Comparison of ENCODE assay signal across 18 cellular contexts in the genomic region with DNA sequence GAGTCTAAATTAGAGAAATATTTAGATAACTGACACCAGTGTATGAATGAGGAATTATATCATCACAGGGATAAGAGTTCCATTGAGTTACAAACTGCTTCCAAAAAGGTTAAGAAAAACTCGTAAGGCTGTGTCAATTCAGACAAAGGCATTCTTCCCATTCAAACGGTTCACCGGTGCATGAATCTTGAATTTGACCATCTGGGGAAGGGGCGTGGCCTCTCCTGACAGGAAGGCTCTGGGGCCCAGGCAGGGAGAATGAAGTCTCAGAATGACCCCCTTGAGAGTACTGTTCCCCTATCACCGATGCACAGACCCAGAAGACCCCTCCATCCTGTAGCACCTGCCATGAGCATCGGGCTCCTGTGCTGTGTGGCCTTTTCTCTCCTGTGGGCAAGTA.
DNase-seq lines count a peak whose midpoint lies in the region; ATAC-seq and TF ChIP-seq lines count a peak whose summit lies in the region.
"Had no signal": no experiment of that assay in that cellular context is flagged by ENCODE, and none has a peak within 500 bp of the region (broad histone marks: within the 10 kb centered on the region; RNA-seq: fewer than 3 reads in every experiment).

No MANE protein-coding gene starts in this region.

- H3K27ac ChIP-seq in OCI-LY7 (ENCODE audit: low read depth, low read length, poor library complexity, severe bottlenecking) (no peak overlapping the region), ectodermal cell (ENCODE audit: insufficient read depth, low read depth, low read length, poor library complexity, severe bottlenecking) (peak overlapping the region; percentile 52), upper lobe of left lung (no peak overlapping the region)
- H3K27ac ChIP-seq: brain microvascular endothelial cell, epithelial cell of prostate, GM23248, left lung, sigmoid colon, SK-N-MC had no signal

- peaks cover 21% of the 10 kb centered on the region for H3K4me1 Mint-ChIP-seq in activated naive CD4-positive, alpha-beta T cell treated with anti-CD3 and anti-CD28 coated beads, Interleukin-2, amount 10 ng/mL, durations not matched to agents 7 days and 5 days
- peaks cover 6% of the 10 kb centered on the region for H3K4me1 Mint-ChIP-seq in stimulated activated effector memory CD8-positive, alpha-beta T cell treated with anti-CD3 and anti-CD28 coated beads, Interleukin-12 subunit alpha, Interleukin-12 subunit beta, amount 100 ng/mL, for 72 hours

- H3K4me3 ChIP-seq in OCI-LY7 (ENCODE audit: low read depth, low read length, poor library complexity, severe bottlenecking), result no peak overlapping the region
- H3K4me3 ChIP-seq in ectodermal cell (ENCODE audit: insufficient read depth, low read depth, low read length), result no peak overlapping the region
- H3K4me3 ChIP-seq in MG63, result no peak overlapping the region
- no peak overlapping the region for H3K4me3 ChIP-seq in upper lobe of left lung
- H3K4me3 ChIP-seq: GM23248, left lung, mucosa of descending colon, sigmoid colon, SK-N-MC had no signal

- BruUV-seq in OCI-LY7 (replicated peaks; lab: Mats Ljungman, UMichigan), result no TSS peak

- TF ChIP-seq POLR2A in upper lobe of left lung (IDR thresholded peaks at IDR 0.05), result no peak

- H3K36me3 ChIP-seq in OCI-LY7 (ENCODE audit: insufficient read depth, low read length), result no peaks in the 10 kb centered on the region
- H3K36me3 ChIP-seq in ectodermal cell (ENCODE audit: control insufficient read depth, insufficient read depth, low read length), result no peaks in the 10 kb centered on the region
- H3K36me3 ChIP-seq in MG63, result no peaks in the 10 kb centered on the region
- H3K36me3 ChIP-seq in upper lobe of left lung, result no peaks in the 10 kb centered on the region
- H3K36me3 ChIP-seq: brain microvascular endothelial cell, left lung, sigmoid colon had no signal

- no peaks in the 10 kb centered on the region for H3K9me2 ChIP-seq in OCI-LY7 (ENCODE audit: insufficient read depth, low read length)

- no peaks in the 10 kb centered on the region for H3K79me2 ChIP-seq in OCI-LY7 (ENCODE audit: insufficient read depth, low read depth, low read length)

- H3K27me3 ChIP-seq in ectodermal cell (ENCODE audit: control insufficient read depth, insufficient read depth, low read length, poor library complexity, severe bottlenecking) (no peaks in the 10 kb centered on the region), MG63 (no peaks in the 10 kb centered on the region; the same call in 1 of the 2 replicates), upper lobe of left lung (no peaks in the 10 kb centered on the region)
- H3K27me3 ChIP-seq: brain microvascular endothelial cell had no signal

- H3K4me1 ChIP-seq in OCI-LY7 (ENCODE audit: insufficient read depth, low read length, poor library complexity, severe bottlenecking), result peaks cover 30% of the 10 kb centered on the region
- H3K4me1 ChIP-seq in ectodermal cell (ENCODE audit: control insufficient read depth, insufficient read depth, low read length), result no peaks in the 10 kb centered on the region
- no peaks in the 10 kb centered on the region for H3K4me1 ChIP-seq in upper lobe of left lung
- H3K4me1 ChIP-seq: left lung, sigmoid colon had no signal

- POLR2A ChIA-PET in OCI-LY7 (lab: Charles Lee), result no interaction called here

- peaks cover 27% of the 10 kb centered on the region for H3K27me3 Mint-ChIP-seq in activated naive CD4-positive, alpha-beta T cell treated with anti-CD3 and anti-CD28 coated beads, Interleukin-2, amount 10 ng/mL, durations not matched to agents 7 days and 5 days
- H3K27me3 Mint-ChIP-seq: activated naive CD8-positive, alpha-beta T cell treated with anti-CD3 and anti-CD28 coated beads for 36 hours had no signal

- TF ChIP-seq EP300 in upper lobe of left lung (IDR thresholded peaks at IDR 0.05), result no peak

- DNase-seq in activated naive CD4-positive, alpha-beta T cell treated with anti-CD3 and anti-CD28 coated beads, Interleukin-2, amount 10 ng/mL, durations not matched to agents 7 days and 5 days, result no peak
- no peak for DNase-seq in activated naive CD4-positive, alpha-beta T cell treated with anti-CD3 and anti-CD28 coated beads, Interleukin-2, amount 50 U/mL, for 16 hours
- peak; percentile 34 for DNase-seq in OCI-LY7 (ENCODE audit: low spot score)
- DNase-seq in stimulated activated effector memory CD8-positive, alpha-beta T cell treated with anti-CD3 and anti-CD28 coated beads, Interleukin-12 subunit alpha, Interleukin-12 subunit beta, amount 100 ng/mL, for 72 hours (ENCODE audit: low spot score in 2 of 2), result no peak
- no peak for DNase-seq in MG63
- DNase-seq in upper lobe of left lung, result no peak
- no peak for DNase-seq in NCI-H748 treated with DMSO at 0.1 percent for 48 hours (lab: John Stamatoyannopoulos, UW)
- DNase-seq: activated naive CD8-positive, alpha-beta T cell treated with anti-CD3 and anti-CD28 coated beads for 36 hours; brain microvascular endothelial cell; GM23248; left lung; MM.1S; mucosa of descending colon; NCI-H526 treated with DMSO at 0.1 percent for 48 hours; sigmoid colon had no signal

- H3K4me3 Mint-ChIP-seq in activated naive CD4-positive, alpha-beta T cell treated with anti-CD3 and anti-CD28 coated beads, Interleukin-2, amount 10 ng/mL, durations not matched to agents 7 days and 5 days, result no peak overlapping the region
- H3K4me3 Mint-ChIP-seq in stimulated activated effector memory CD8-positive, alpha-beta T cell treated with anti-CD3 and anti-CD28 coated beads, Interleukin-12 subunit alpha, Interleukin-12 subunit beta, amount 100 ng/mL, for 72 hours, result peak overlapping the region; percentile 52
- H3K4me3 Mint-ChIP-seq: activated naive CD8-positive, alpha-beta T cell treated with anti-CD3 and anti-CD28 coated beads for 36 hours had no signal

- intact Hi-C loops in OCI-LY7 (cut with micrococcal nuclease; ENCODE audit: unreplicated experiment), result no loop called here

- no peak for TF ChIP-seq CTCF in OCI-LY7 (conservative IDR thresholded peaks at IDR 0.05; ENCODE audit: low read length)
- no peak for TF ChIP-seq CTCF in upper lobe of left lung (IDR thresholded peaks at IDR 0.05)

- no peaks in the 10 kb centered on the region for H3K9me3 Mint-ChIP-seq in activated naive CD4-positive, alpha-beta T cell treated with anti-CD3 and anti-CD28 coated beads, Interleukin-2, amount 10 ng/mL, durations not matched to agents 7 days and 5 days
- no peaks in the 10 kb centered on the region for H3K9me3 Mint-ChIP-seq in stimulated activated effector memory CD8-positive, alpha-beta T cell treated with anti-CD3 and anti-CD28 coated beads, Interleukin-12 subunit alpha, Interleukin-12 subunit beta, amount 100 ng/mL, for 72 hours
- H3K9me3 Mint-ChIP-seq: activated naive CD8-positive, alpha-beta T cell treated with anti-CD3 and anti-CD28 coated beads for 36 hours had no signal

- no peaks in the 10 kb centered on the region for H4K20me1 ChIP-seq in OCI-LY7 (ENCODE audit: insufficient read depth, low read length)

- 58 to 63% methylated on average over 6 of the region's 6 CpGs for WGBS in ectodermal cell, 2 experiments
- WGBS in upper lobe of left lung, 2 donors, result 39 to 43% methylated on average over 6 of the region's 6 CpGs

- H3K36me3 Mint-ChIP-seq in activated naive CD4-positive, alpha-beta T cell treated with anti-CD3 and anti-CD28 coated beads, Interleukin-2, amount 10 ng/mL, durations not matched to agents 7 days and 5 days, result no peaks in the 10 kb centered on the region
- no peaks in the 10 kb centered on the region for H3K36me3 Mint-ChIP-seq in stimulated activated effector memory CD8-positive, alpha-beta T cell treated with anti-CD3 and anti-CD28 coated beads, Interleukin-12 subunit alpha, Interleukin-12 subunit beta, amount 100 ng/mL, for 72 hours
- H3K36me3 Mint-ChIP-seq: activated naive CD8-positive, alpha-beta T cell treated with anti-CD3 and anti-CD28 coated beads for 36 hours had no signal

- peak overlapping the region; percentile 42 for H3K27ac Mint-ChIP-seq in activated naive CD4-positive, alpha-beta T cell treated with anti-CD3 and anti-CD28 coated beads, Interleukin-2, amount 10 ng/mL, durations not matched to agents 7 days and 5 days
- H3K27ac Mint-ChIP-seq in stimulated activated effector memory CD8-positive, alpha-beta T cell treated with anti-CD3 and anti-CD28 coated beads, Interleukin-12 subunit alpha, Interleukin-12 subunit beta, amount 100 ng/mL, for 72 hours, result peak overlapping the region; percentile 53

- CTCF ChIA-PET in activated naive CD4-positive, alpha-beta T cell treated with anti-CD3 and anti-CD28 coated beads, Interleukin-2, amount 10 ng/mL, durations not matched to agents 7 days and 5 days (lab: Charles Lee), result interaction anchor here (0.6 kb wide), 1 partner anchor 24 kb away, joined by 3 read pairs; no protein-coding TSS in a partner anchor
- CTCF ChIA-PET in OCI-LY7 (lab: Charles Lee; ENCODE audit: unreplicated experiment), result no interaction called here

- ATAC-seq in stimulated activated effector memory CD8-positive, alpha-beta T cell treated with anti-CD3 and anti-CD28 coated beads, Interleukin-12 subunit alpha, Interleukin-12 subunit beta, amount 100 ng/mL, for 72 hours, result no peak
- ATAC-seq in upper lobe of left lung (ENCODE audit: low FRiP score in 2 of 2), result no peak
- ATAC-seq: left lung, mucosa of descending colon had no signal

- peak overlapping the region; percentile 50 for H3K4me2 ChIP-seq in OCI-LY7 (ENCODE audit: low read length)

- peak overlapping the region; percentile 11; the same call in 1 of the 2 replicates for H2AFZ ChIP-seq in OCI-LY7 (ENCODE audit: low read length)
- H2AFZ ChIP-seq: GM23248 had no signal

- H3K9me3 ChIP-seq in OCI-LY7 (ENCODE audit: low read length), result no peaks in the 10 kb centered on the region
- H3K9me3 ChIP-seq in ectodermal cell (ENCODE audit: control insufficient read depth, low read length), result no peaks in the 10 kb centered on the region
- H3K9me3 ChIP-seq in MG63, result no peaks in the 10 kb centered on the region
- H3K9me3 ChIP-seq in upper lobe of left lung, result no peaks in the 10 kb centered on the region
- H3K9me3 ChIP-seq: left lung, mucosa of descending colon, sigmoid colon had no signal
